Comparison of ENCODE assay signal across 14 cellular contexts in genomic region chr19:18230941-18231734, GRCh38. TPM values are rescaled to one million over a fixed set of nuclear protein-coding genes. Genes with fewer than 3 reads are reported as not detected.
A peak's percentile ranks its signal among the peaks of the same experiment; 100 is the strongest.
DNase-seq lines count a peak whose midpoint lies in the region; ATAC-seq and TF ChIP-seq lines count a peak whose summit lies in the region.
"Had no signal": no experiment of that assay in that cellular context is flagged by ENCODE, and none has a peak within 500 bp of the region (broad histone marks: within the 10 kb centered on the region; RNA-seq: fewer than 3 reads in every experiment).

No MANE protein-coding gene starts in this region.

- no peaks in the 10 kb centered on the region for H3K9me3 ChIP-seq in HUES48 (ENCODE audit: control insufficient read depth, insufficient read depth, low read length)
- no peaks in the 10 kb centered on the region for H3K9me3 ChIP-seq in right lobe of liver
- no peaks in the 10 kb centered on the region for H3K9me3 ChIP-seq in prostate gland

- CTCF ChIA-PET in WTC11 (lab: Charles Lee), result interaction anchor here (0.8 to 4.6 kb wide), 17 partner anchors 10 to 179 kb away, joined by 3 to 100 read pairs (median 18); partner anchors contain the start of genes GDF15, JUND, MPV17L2 and RAB3A

- H3K27ac ChIP-seq in HUES48 (ENCODE audit: low read depth, low read length) (peak overlapping the region; percentile 71), right lobe of liver (no peak overlapping the region), prostate gland (no peak overlapping the region)

- TF ChIP-seq CTCF in WTC11 (IDR thresholded peaks at IDR 0.05) (no peak), right lobe of liver (IDR thresholded peaks at IDR 0.05) (no peak), prostate gland (IDR thresholded peaks at IDR 0.05) (no peak)

- in situ Hi-C loops in Caki2 (cut with HindIII; ENCODE audit: low pct_unique_long_range_greater_than_20kb, low sequenced_read_pairs), result no loop called here

- H3K9me3 Mint-ChIP-seq in WTC11, result no peaks in the 10 kb centered on the region
- H3K9me3 Mint-ChIP-seq: activated T-helper 1 cell treated with anti-CD3 and anti-CD28 coated beads, Interleukin-12 subunit alpha, Interleukin-12 subunit beta, Interleukin-2, Interleukin-4 antibody, amounts not matched to agents 30 ng/mL and 10 ng/mL and 1 ng/mL, durations not matched to agents 14 hours and 24 hours and 36 hours had no signal

- no peak overlapping the region for H3K9ac ChIP-seq in HUES48 (ENCODE audit: low read depth, low read length)

- H3K4me1 Mint-ChIP-seq in WTC11, result peaks cover 31% of the 10 kb centered on the region

- peaks cover 20% of the 10 kb centered on the region for H3K4me1 ChIP-seq in HUES48 (ENCODE audit: control insufficient read depth, insufficient read depth, low read length)
- peaks cover 0 to 1% (median 0%) of the 10 kb centered on the region in 4 donors for H3K4me1 ChIP-seq in right lobe of liver
- no peaks in the 10 kb centered on the region for H3K4me1 ChIP-seq in prostate gland (replicated peaks)

- H3K4me3 ChIP-seq in HUES48 (ENCODE audit: low read depth, low read length) (no peak overlapping the region), right lobe of liver (no peak overlapping the region), prostate gland (no peak overlapping the region)
- H3K4me3 ChIP-seq: smooth muscle cell had no signal

- no peak overlapping the region; the same call in 1 of the 2 replicates for H3K4me3 Mint-ChIP-seq in WTC11
- H3K4me3 Mint-ChIP-seq: activated T-helper 1 cell treated with anti-CD3 and anti-CD28 coated beads, Interleukin-12 subunit alpha, Interleukin-12 subunit beta, Interleukin-2, Interleukin-4 antibody, amounts not matched to agents 30 ng/mL and 10 ng/mL and 1 ng/mL, durations not matched to agents 14 hours and 24 hours and 36 hours; CD4-positive, CD25-positive, alpha-beta regulatory T cell had no signal

- 42% methylated on average over 6 of the region's 18 CpGs for WGBS in right lobe of liver (ENCODE audit: insufficient coverage, low coverage, low lambda C conversion rate, missing lambda C conversion rate)
- 53% methylated on average over 18 of the region's 18 CpGs for WGBS in prostate gland

- no peaks in the 10 kb centered on the region for H3K36me3 ChIP-seq in HUES48 (ENCODE audit: control insufficient read depth, insufficient read depth, low read length)
- H3K36me3 ChIP-seq in right lobe of liver, result no peaks in the 10 kb centered on the region
- no peaks in the 10 kb centered on the region for H3K36me3 ChIP-seq in prostate gland

- intact Hi-C loops in right lobe of liver (cut with DNase I) (no loop called here), prostate gland (cut with DNase I) (no loop called here)

- no peak for TF ChIP-seq POLR2A in right lobe of liver (IDR thresholded peaks at IDR 0.05)
- no peak for TF ChIP-seq POLR2A in prostate gland (IDR thresholded peaks at IDR 0.05)

- ATAC-seq in WTC11, result no peak
- peak in 3 of 4 donors; percentile 5 to 27 (median 19) for ATAC-seq in right lobe of liver
- ATAC-seq in HG02798 (IDR thresholded peaks at IDR 0.05; ENCODE audit: poor library complexity, unreplicated experiment), result no peak
- ATAC-seq in HG02840 (IDR thresholded peaks at IDR 0.05; ENCODE audit: low FRiP score, unreplicated experiment), result no peak
- no peak for ATAC-seq in GM21423 (IDR thresholded peaks at IDR 0.05; ENCODE audit: unreplicated experiment)

- H3K27me3 ChIP-seq in HUES48 (ENCODE audit: control insufficient read depth, insufficient read depth, low read length) (peaks cover 11% of the 10 kb centered on the region), right lobe of liver (no peaks in the 10 kb centered on the region), prostate gland (replicated peaks; ENCODE audit: insufficient read depth) (peaks cover 15% of the 10 kb centered on the region)

- no peak overlapping the region for H3K27ac Mint-ChIP-seq in WTC11
- H3K27ac Mint-ChIP-seq: activated T-helper 1 cell treated with anti-CD3 and anti-CD28 coated beads, Interleukin-12 subunit alpha, Interleukin-12 subunit beta, Interleukin-2, Interleukin-4 antibody, amounts not matched to agents 30 ng/mL and 10 ng/mL and 1 ng/mL, durations not matched to agents 14 hours and 24 hours and 36 hours had no signal

- POLR2A ChIA-PET in WTC11 (lab: Charles Lee), result interaction anchor here (2.0 to 3.2 kb wide), 2 partner anchors 12 to 50 kb away, joined by 5 to 18 read pairs; partner anchors contain the start of gene JUND

- H3K27me3 Mint-ChIP-seq in WTC11 (ENCODE audit: low read depth), result peaks cover 27% of the 10 kb centered on the region

- DNase-seq in Caki2 (ENCODE audit: low read depth) (peak; percentile 30), WTC11 (ENCODE audit: low spot score) (no peak), right lobe of liver (no peak), prostate gland (ENCODE audit: low spot score) (no peak)
- DNase-seq: activated CD4-positive, alpha-beta T cell treated with anti-CD3 and anti-CD28 coated beads, Interleukin-2, amount 50 U/mL, for 48 hours; CD4-positive, CD25-positive, alpha-beta regulatory T cell; erythroblast had no signal

- H3K36me3 Mint-ChIP-seq in WTC11, result no peaks in the 10 kb centered on the region
- H3K36me3 Mint-ChIP-seq: CD4-positive, CD25-positive, alpha-beta regulatory T cell had no signal

TF ChIP-seq in WTC11, 78 proteins besides CTCF, POLR2A, EP300 and RAD21:
- no peak for TF ChIP-seq NR3C1 (CRISPR knock-in tag; conservative IDR thresholded peaks at IDR 0.05; ENCODE audit: low read depth)
- TF ChIP-seq E2F4 (CRISPR knock-in tag; IDR thresholded peaks at IDR 0.05; ENCODE audit: borderline replicate concordance, low read depth), result no peak
- TF ChIP-seq, protein P1, sequence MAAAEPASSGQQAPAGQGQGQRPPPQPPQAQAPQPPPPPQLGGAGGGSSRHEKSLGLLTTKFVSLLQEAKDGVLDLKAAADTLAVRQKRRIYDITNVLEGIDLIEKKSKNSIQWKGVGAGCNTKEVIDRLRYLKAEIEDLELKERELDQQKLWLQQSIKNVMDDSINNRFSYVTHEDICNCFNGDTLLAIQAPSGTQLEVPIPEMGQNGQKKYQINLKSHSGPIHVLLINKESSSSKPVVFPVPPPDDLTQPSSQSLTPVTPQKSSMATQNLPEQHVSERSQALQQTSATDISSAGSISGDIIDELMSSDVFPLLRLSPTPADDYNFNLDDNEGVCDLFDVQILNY (CRISPR knock-in tag; IDR thresholded peaks at IDR 0.05), result 0 out of 2 replicates have a peak, but pooled peaks have one; percentile 26

RNA-seq across cellular contexts. Expression of gene PDE4C, which starts 4.9 kb away (rescaled TPM):
- not detected in 2 replicates for total RNA-seq in Caki2 (2014; rRNA removed; shearing (Covaris generic); ENCODE audit: low replicate concordance)
- total RNA-seq in WTC11 (2021), result 3.0 to 5.7 TPM (median 3.8 TPM) in 3 replicates
- total RNA-seq in right lobe of liver, result 1 to 10 TPM in 1 of 6 experiments, under 1 TPM in 5; 0.25 to 1.1 (median 0.57) TPM
- 1 to 10 TPM in 1 of 2 donors, under 1 TPM in 1; 0.27 to 1.6 TPM for total RNA-seq in prostate gland
- total RNA-seq: activated T-helper 1 cell treated with anti-CD3 and anti-CD28 coated beads, Interleukin-12 subunit alpha, Interleukin-12 subunit beta, Interleukin-2, Interleukin-4 antibody, amounts not matched to agents 30 ng/mL and 10 ng/mL and 1 ng/mL, durations not matched to agents 14 hours and 24 hours and 36 hours; CD4-positive, CD25-positive, alpha-beta regulatory T cell; T-helper 2 cell treated with Interferon-gamma antibody and Interleukin-4, amounts not matched to agents 100 ng/mL and 5 ng/mL, for 36 hours had no signal

RNA-seq across cellular contexts. Expression of gene RAB3A, which starts 27.3 kb away (rescaled TPM):
- 0.84 TPM in 1 of 2 replicates, not detected in the other for total RNA-seq in Caki2 (2014; rRNA removed; shearing (Covaris generic); ENCODE audit: low replicate concordance)
- total RNA-seq in WTC11 (2021) (12.2 to 14.7 TPM (median 14.6 TPM) in 3 replicates), right lobe of liver (1 to 10 TPM in 3 of 6 experiments, under 1 TPM in 3; 0.81 to 2.6 (median 1.4) TPM), prostate gland (1 to 10 TPM; 2.5 to 6.0 TPM)

RNA-seq across cellular contexts. Expression of gene MPV17L2, which starts 38.1 kb away (rescaled TPM):
- total RNA-seq in Caki2 (2014; rRNA removed; shearing (Covaris generic); ENCODE audit: low replicate concordance), result 10.3 and 22.3 TPM in 2 replicates
- total RNA-seq in WTC11 (2021), result 26.3 to 29.8 TPM (median 28.0 TPM) in 3 replicates
- total RNA-seq in right lobe of liver, result 10 to 100 TPM in 2 of 6 experiments, 1 to 10 TPM in 4; 6.5 to 26.4 (median 7.5) TPM
- 10 to 100 TPM in 1 of 2 donors, 1 to 10 TPM in 1; 8.5 to 21.1 TPM for total RNA-seq in prostate gland

RNA-seq across cellular contexts. Expression of gene IQCN, which starts 43.1 kb away (rescaled TPM):
- not detected in 2 replicates for total RNA-seq in Caki2 (2014; rRNA removed; shearing (Covaris generic); ENCODE audit: low replicate concordance)
- total RNA-seq in WTC11 (2021) (0.46 to 1.0 TPM (median 0.61 TPM) in 3 replicates), right lobe of liver (1 to 10 TPM in 5 of 6 experiments, under 1 TPM in 1; 0.82 to 5.3 (median 2.5) TPM), prostate gland (10 to 100 TPM in 1 of 2 donors, 1 to 10 TPM in 1; 4.1 to 19.5 TPM)

RNA-seq across cellular contexts. Expression of gene JUND, which starts 50.3 kb away (rescaled TPM):
- total RNA-seq in Caki2 (2014; rRNA removed; shearing (Covaris generic); ENCODE audit: low replicate concordance), result 115 and 120 TPM in 2 replicates
- total RNA-seq in WTC11 (2021), result 121 to 137 TPM (median 133 TPM) in 3 replicates
- 100 to 1,000 TPM in 4 of 6 experiments, 10 to 100 TPM in 2; 29.3 to 188 (median 134) TPM for total RNA-seq in right lobe of liver
- total RNA-seq in prostate gland, result 100 to 1,000 TPM; 521 to 844 TPM

Comparison
In these comparisons a context has a peak if more than half of its experiments do, and no peak if none do; other contexts are left out.
1. ATAC-seq: peak in right lobe of liver (3 of 4); none in WTC11 (single experiment), HG02798 (single experiment), HG02840 (single experiment) and GM21423 (single experiment).